In genomic region chr6:79421707-79422484, GRCh38 we compare ENCODE assay signal across 9 cellular contexts.
DNase-seq lines count a peak whose midpoint lies in the region; ATAC-seq and TF ChIP-seq lines count a peak whose summit lies in the region.
"Had no signal": no experiment of that assay in that cellular context is flagged by ENCODE, and none has a peak within 500 bp of the region (broad histone marks: within the 10 kb centered on the region; RNA-seq: fewer than 3 reads in every experiment).

No MANE protein-coding gene starts in this region.

- ATAC-seq in GM18505 (IDR thresholded peaks at IDR 0.05; ENCODE audit: unreplicated experiment) (peak; percentile 86), HG02970 (IDR thresholded peaks at IDR 0.05; ENCODE audit: low FRiP score, unreplicated experiment) (peak; percentile 48), GM21526 (IDR thresholded peaks at IDR 0.05; ENCODE audit: low FRiP score, unreplicated experiment) (no peak)

- intact Hi-C loops in dorsolateral prefrontal cortex (cut with DNase I) = loop anchor here in 1 of 2 donors (2.0 to 5.0 kb wide), 2 partner anchors 115 to 345 kb away; partner anchors contain the start of gene LCA5
- intact Hi-C loops in activated T-helper 2 cell treated with anti-CD3 and anti-CD28 coated beads, Interferon-gamma antibody, Interleukin-2, Interleukin-4, amounts not matched to agents 10 μg/mL and 5 μg/mL and 100 μg/mL, durations not matched to agents 14 hours and 24 hours and 36 hours (cut with micrococcal nuclease) = no loop called here
- intact Hi-C loops in vagina (cut with DNase I) = no loop called here

- H3K4me3 ChIP-seq in dorsolateral prefrontal cortex (peak overlapping the region; percentile 3 to 71 (median 52)), vagina (no peak overlapping the region)

- H3K4me3 Mint-ChIP-seq in activated T-helper 2 cell treated with anti-CD3 and anti-CD28 coated beads, Interferon-gamma antibody, Interleukin-2, Interleukin-4, amounts not matched to agents 10 μg/mL and 5 μg/mL and 100 μg/mL, durations not matched to agents 14 hours and 24 hours and 36 hours (ENCODE audit: low read depth) = no peak overlapping the region
- H3K4me3 Mint-ChIP-seq: memory B cell had no signal

- TF ChIP-seq POLR2A in GM18505 (IDR thresholded peaks at IDR 0.05; ENCODE audit: borderline replicate concordance, extremely low read depth, insufficient read depth, insufficient read length) = no peak
- no peak for TF ChIP-seq POLR2A in vagina (IDR thresholded peaks at IDR 0.05)

- H3K36me3 Mint-ChIP-seq in activated T-helper 2 cell treated with anti-CD3 and anti-CD28 coated beads, Interferon-gamma antibody, Interleukin-2, Interleukin-4, amounts not matched to agents 10 μg/mL and 5 μg/mL and 100 μg/mL, durations not matched to agents 14 hours and 24 hours and 36 hours (ENCODE audit: low read depth) = no peaks in the 10 kb centered on the region
- H3K36me3 Mint-ChIP-seq: memory B cell had no signal

- H3K9me3 Mint-ChIP-seq in activated T-helper 2 cell treated with anti-CD3 and anti-CD28 coated beads, Interferon-gamma antibody, Interleukin-2, Interleukin-4, amounts not matched to agents 10 μg/mL and 5 μg/mL and 100 μg/mL, durations not matched to agents 14 hours and 24 hours and 36 hours = no peaks in the 10 kb centered on the region
- H3K9me3 Mint-ChIP-seq: memory B cell had no signal

- H3K9me3 ChIP-seq in vagina = no peaks in the 10 kb centered on the region

- DNase-seq in NCI-H2196 (lab: John Stamatoyannopoulos, UW; ENCODE audit: unreplicated experiment) = peak; percentile 91
- peak in 3 of 10 donors; percentile 22 to 64 (median 52) for DNase-seq in dorsolateral prefrontal cortex
- peak; percentile 90 for DNase-seq in pons (ENCODE audit: low spot score)
- no peak for DNase-seq in activated T-helper 2 cell treated with anti-CD3 and anti-CD28 coated beads, Interferon-gamma antibody, Interleukin-2, Interleukin-4, amounts not matched to agents 10 μg/mL and 5 μg/mL and 100 μg/mL, durations not matched to agents 14 hours and 24 hours and 36 hours (ENCODE audit: low spot score)
- DNase-seq in vagina (ENCODE audit: extremely low spot score in 2 of 2) = no peak

- no peaks in the 10 kb centered on the region for H3K36me3 ChIP-seq in vagina

- no peaks in the 10 kb centered on the region for H3K4me1 Mint-ChIP-seq in activated T-helper 2 cell treated with anti-CD3 and anti-CD28 coated beads, Interferon-gamma antibody, Interleukin-2, Interleukin-4, amounts not matched to agents 10 μg/mL and 5 μg/mL and 100 μg/mL, durations not matched to agents 14 hours and 24 hours and 36 hours (ENCODE audit: low read depth)
- H3K4me1 Mint-ChIP-seq: memory B cell had no signal

- no peaks in the 10 kb centered on the region for H3K27me3 ChIP-seq in dorsolateral prefrontal cortex
- H3K27me3 ChIP-seq in vagina = no peaks in the 10 kb centered on the region

- no peak overlapping the region for H3K27ac Mint-ChIP-seq in activated T-helper 2 cell treated with anti-CD3 and anti-CD28 coated beads, Interferon-gamma antibody, Interleukin-2, Interleukin-4, amounts not matched to agents 10 μg/mL and 5 μg/mL and 100 μg/mL, durations not matched to agents 14 hours and 24 hours and 36 hours
- H3K27ac Mint-ChIP-seq: memory B cell had no signal

- H3K27me3 Mint-ChIP-seq in activated T-helper 2 cell treated with anti-CD3 and anti-CD28 coated beads, Interferon-gamma antibody, Interleukin-2, Interleukin-4, amounts not matched to agents 10 μg/mL and 5 μg/mL and 100 μg/mL, durations not matched to agents 14 hours and 24 hours and 36 hours (ENCODE audit: low read depth) = peaks cover 7% of the 10 kb centered on the region

- TF ChIP-seq CTCF in dorsolateral prefrontal cortex (IDR thresholded peaks at IDR 0.05 in 54 of 56, conservative IDR thresholded peaks at IDR 0.05 in 2 of 56; ENCODE audit: low read depth in 1 of 56, partially characterized antibody in 56 of 56) (peak in 2 of 56 donors; percentile 5 to 12), vagina (IDR thresholded peaks at IDR 0.05) (no peak)

- no peaks in the 10 kb centered on the region for H3K4me1 ChIP-seq in vagina

- H3K27ac ChIP-seq in dorsolateral prefrontal cortex (peak overlapping the region in 58 of 59 donors; percentile 13 to 95 (median 84)), vagina (no peak overlapping the region)

Comparison
In these comparisons a context has a peak if more than half of its experiments do, and no peak if none do; other contexts are left out.
1. DNase-seq: peak in NCI-H2196 (single experiment) and pons (single experiment); none in activated T-helper 2 cell treated with anti-CD3 and anti-CD28 coated beads, Interferon-gamma antibody, Interleukin-2, Interleukin-4, amounts not matched to agents 10 μg/mL and 5 μg/mL and 100 μg/mL, durations not matched to agents 14 hours and 24 hours and 36 hours (single experiment) and vagina (0 of 2).
2. H3K4me3 ChIP-seq: peak in dorsolateral prefrontal cortex (59 of 59); none in vagina (0 of 2).